Comparison of ENCODE assay signal across 18 cellular contexts in the genomic region with DNA sequence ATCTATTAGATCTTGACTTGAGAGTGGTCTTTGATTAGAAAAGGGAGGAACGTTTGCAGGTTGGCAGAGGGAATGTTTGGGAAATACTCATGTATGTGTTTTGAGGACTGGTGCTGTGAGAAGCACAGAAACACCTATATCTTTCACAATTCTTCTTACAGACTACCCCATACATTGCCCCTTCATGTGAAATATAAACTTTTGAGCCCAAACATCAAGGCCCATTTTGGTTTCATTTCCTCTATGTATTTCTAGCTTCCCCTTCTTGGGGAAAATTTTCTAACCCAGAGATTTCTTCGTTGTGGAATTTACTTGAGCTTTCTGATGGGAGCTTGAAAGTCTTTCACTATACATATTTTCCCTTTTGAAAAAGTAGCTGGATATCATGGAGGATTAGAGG.
DNase-seq lines count a peak whose midpoint lies in the region; ATAC-seq and TF ChIP-seq lines count a peak whose summit lies in the region.
"Had no signal": no experiment of that assay in that cellular context is flagged by ENCODE, and none has a peak within 500 bp of the region (broad histone marks: within the 10 kb centered on the region; RNA-seq: fewer than 3 reads in every experiment).

No MANE protein-coding gene starts in this region.

- H3K4me1 Mint-ChIP-seq in CD14-positive monocyte, result peaks cover 60% of the 10 kb centered on the region
- H3K4me1 Mint-ChIP-seq in CD8-positive, alpha-beta memory T cell, result peaks cover 75 to 89% (median 88%) of the 10 kb centered on the region in 3 donors

- peak overlapping the region; percentile 48 to 89 (median 87) for H3K27ac Mint-ChIP-seq in CD14-positive monocyte
- peak overlapping the region in 7 of 8 donors; percentile 65 to 93 (median 82) for H3K27ac Mint-ChIP-seq in CD8-positive, alpha-beta memory T cell

- no peak for TF ChIP-seq POLR2A in testis (IDR thresholded peaks at IDR 0.05)

- peaks cover 30% of the 10 kb centered on the region for H3K36me3 ChIP-seq in CD8-positive, alpha-beta memory T cell (ENCODE audit: insufficient read depth, low read length)
- peaks cover 24% of the 10 kb centered on the region for H3K36me3 ChIP-seq in effector memory CD4-positive, alpha-beta T cell (ENCODE audit: control insufficient read depth, insufficient read depth, low read length)
- no peaks in the 10 kb centered on the region for H3K36me3 ChIP-seq in testis (ENCODE audit: low read depth, missing control alignments)
- H3K36me3 ChIP-seq: tibial artery had no signal

- intact Hi-C loops in CD14-positive monocyte (cut with micrococcal nuclease) (loop anchor here in 1 of 2 donors (10.0 kb wide), 1 partner anchor 53 kb away; no protein-coding TSS in a partner anchor), testis (cut with DNase I; ENCODE audit: low total_unique reads) (no loop called here)

- POLR2A ChIA-PET in CD8-positive, alpha-beta memory T cell (lab: Charles Lee), result no interaction called here

- H3K36me3 Mint-ChIP-seq in CD14-positive monocyte, result peaks cover 58 to 85% of the 10 kb centered on the region in 2 donors
- peaks cover 13 to 72% (median 33%) of the 10 kb centered on the region in 3 donors for H3K36me3 Mint-ChIP-seq in CD8-positive, alpha-beta memory T cell

- TF ChIP-seq CTCF in CD14-positive monocyte (IDR thresholded peaks at IDR 0.05) (no peak), omental fat pad (IDR thresholded peaks at IDR 0.05) (no peak), testis (IDR thresholded peaks at IDR 0.05) (no peak)

- H3K9me3 ChIP-seq in CD8-positive, alpha-beta memory T cell (ENCODE audit: low read length), result no peaks in the 10 kb centered on the region
- no peaks in the 10 kb centered on the region for H3K9me3 ChIP-seq in effector memory CD4-positive, alpha-beta T cell (ENCODE audit: control insufficient read depth, low read length)
- H3K9me3 ChIP-seq in testis, result no peaks in the 10 kb centered on the region
- H3K9me3 ChIP-seq: mucosa of descending colon, tibial artery had no signal

- peaks cover 0 to 3% (median 2%) of the 10 kb centered on the region in 3 donors for H3K27me3 Mint-ChIP-seq in CD14-positive monocyte (ENCODE audit: low read depth in 3 of 3)
- H3K27me3 Mint-ChIP-seq in CD8-positive, alpha-beta memory T cell, result no peaks in the 10 kb centered on the region

- 57 to 67% methylated on average over 2 of the region's 2 CpGs for WGBS in testis, 2 donors

- ATAC-seq in omental fat pad (ENCODE audit: low FRiP score), result no peak
- ATAC-seq: activated CD4-positive, CD25-positive, alpha-beta regulatory T cell treated with anti-CD3 and anti-CD28 coated beads, Interleukin-2, amount 50 U/mL, for 24 hours; left lobe of liver; mucosa of descending colon had no signal

- peak overlapping the region in 1 of 2 donors; percentile 22 for H3K4me3 Mint-ChIP-seq in CD14-positive monocyte
- peak overlapping the region in 4 of 7 donors; percentile 14 to 58 (median 42) for H3K4me3 Mint-ChIP-seq in CD8-positive, alpha-beta memory T cell

- DNase-seq in CD14-positive monocyte (ENCODE audit: low spot score) (no peak), SIG-M5 treated with dmso at 0.1 percent for 504 hours (lab: John Stamatoyannopoulos, UW; ENCODE audit: unreplicated experiment) (peak; percentile 85), Kasumi-1 (lab: John Stamatoyannopoulos, UW) (no peak), AG20443 (ENCODE audit: low spot score) (no peak), omental fat pad (ENCODE audit: low spot score) (no peak), testis (no peak)
- no peak for DNase-seq in CD8-positive, alpha-beta memory T cell
- DNase-seq in effector memory CD4-positive, alpha-beta T cell, result no peak
- DNase-seq: DMS53; mucosa of descending colon; NCI-H1930; NCI-H526 treated with DMSO at 0.1 percent for 48 hours; RPMI8226; stimulated activated CD4-positive, alpha-beta T cell treated with anti-CD3 and anti-CD28 coated beads, Interleukin-4, amount 100 ng/mL, for 1 hour; tibial artery had no signal

- H3K27me3 ChIP-seq in CD8-positive, alpha-beta memory T cell (ENCODE audit: insufficient read depth, low read length, poor library complexity, severe bottlenecking), result no peaks in the 10 kb centered on the region
- H3K27me3 ChIP-seq in effector memory CD4-positive, alpha-beta T cell (replicated peaks; ENCODE audit: control insufficient read depth, insufficient read depth, low read length, poor library complexity, severe bottlenecking), result no peaks in the 10 kb centered on the region
- no peaks in the 10 kb centered on the region for H3K27me3 ChIP-seq in testis
- H3K27me3 ChIP-seq: tibial artery had no signal

- peaks cover 77% of the 10 kb centered on the region for H3K4me1 ChIP-seq in CD8-positive, alpha-beta memory T cell (ENCODE audit: insufficient read depth, low read length)
- H3K4me1 ChIP-seq in effector memory CD4-positive, alpha-beta T cell (ENCODE audit: control insufficient read depth, insufficient read depth, low read length, poor library complexity, severe bottlenecking), result peaks cover 33% of the 10 kb centered on the region
- no peaks in the 10 kb centered on the region for H3K4me1 ChIP-seq in testis
- H3K4me1 ChIP-seq: tibial artery had no signal

- no peak overlapping the region for H3K4me3 ChIP-seq in CD8-positive, alpha-beta memory T cell (ENCODE audit: low read length)
- no peak overlapping the region for H3K4me3 ChIP-seq in effector memory CD4-positive, alpha-beta T cell (ENCODE audit: insufficient read depth, low read depth, low read length, poor library complexity, severe bottlenecking)
- H3K4me3 ChIP-seq in testis, result no peak overlapping the region
- H3K4me3 ChIP-seq: coronary artery, mucosa of descending colon, tibial artery had no signal

- H3K27ac ChIP-seq in CD8-positive, alpha-beta memory T cell (ENCODE audit: low read depth, low read length), result no peak overlapping the region
- peak overlapping the region; percentile 33 for H3K27ac ChIP-seq in effector memory CD4-positive, alpha-beta T cell (ENCODE audit: insufficient read depth, low read length, poor library complexity, severe bottlenecking)
- H3K27ac ChIP-seq in testis, result no peak overlapping the region
- H3K27ac ChIP-seq: coronary artery, tibial artery had no signal

- H3K9me3 Mint-ChIP-seq in CD14-positive monocyte, result no peaks in the 10 kb centered on the region
- no peaks in the 10 kb centered on the region for H3K9me3 Mint-ChIP-seq in CD8-positive, alpha-beta memory T cell

- CTCF ChIA-PET in CD8-positive, alpha-beta memory T cell (lab: Charles Lee), result interaction anchor here (0.9 to 5.7 kb wide), 7 partner anchors 12 to 132 kb away, joined by 3 to 37 read pairs (median 3); no protein-coding TSS in a partner anchor
